Comparison of ENCODE assay signal across 8 cellular contexts in the genomic region with DNA sequence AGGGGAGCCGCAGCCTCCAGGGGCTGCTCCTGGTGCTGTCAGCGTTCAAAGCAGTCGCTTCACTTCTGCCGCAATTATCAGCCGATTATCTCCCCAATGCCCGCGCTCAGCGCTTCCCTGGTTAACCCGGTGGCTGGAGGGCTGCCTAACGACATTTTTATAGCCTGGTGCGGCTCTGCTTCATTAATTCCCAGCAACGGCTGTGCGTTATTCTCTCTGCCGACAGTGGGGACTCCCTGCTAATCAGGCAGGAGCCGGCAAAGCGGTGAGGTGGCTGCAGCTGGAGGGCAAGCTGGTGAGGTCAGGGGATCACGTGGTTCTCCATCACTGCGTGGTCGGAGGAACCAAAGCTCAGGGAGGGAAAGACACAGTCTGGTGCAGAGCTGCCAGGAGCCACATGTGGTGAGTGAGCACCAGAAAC.
DNase-seq lines count a peak whose midpoint lies in the region; ATAC-seq and TF ChIP-seq lines count a peak whose summit lies in the region.

No MANE protein-coding gene starts in this region.

- H3K9me3 ChIP-seq in BLaER1 treated with 17β-estradiol and CSF1 and Interleukin-3, amounts not matched to agents 10 nM and 100 nM (replicated peaks in 1 of 11), result peaks cover 0 to 21% (median 8%) of the 10 kb centered on the region in 11 experiments; a peak in 10 of 22 replicates
- no peaks in the 10 kb centered on the region for H3K9me3 ChIP-seq in lower lobe of right lung

- DNase-seq in H7, result peak; percentile 56
- DNase-seq in NCI-H748 (lab: John Stamatoyannopoulos, UW; ENCODE audit: unreplicated experiment), result peak; percentile 85
- DNase-seq in hypothalamus (lab: John Stamatoyannopoulos, UW), result peak in 27 of 51 donors; percentile 3 to 54 (median 19)
- DNase-seq in lower lobe of right lung, result no peak
- DNase-seq in hippocampal formation (lab: John Stamatoyannopoulos, UW), result no peak
- no peak for DNase-seq in immature natural killer cell

- ATAC-seq in HG03457 (IDR thresholded peaks at IDR 0.05; ENCODE audit: unreplicated experiment) (no peak), lower lobe of right lung (no peak)

- peaks cover 6 to 29% (median 19%) of the 10 kb centered on the region in 10 experiments; a peak in 14 of 20 replicates for H3K4me1 ChIP-seq in BLaER1 treated with 17β-estradiol and CSF1 and Interleukin-3, amounts not matched to agents 10 nM and 100 nM
- no peaks in the 10 kb centered on the region for H3K4me1 ChIP-seq in lower lobe of right lung

- H3K4me3 ChIP-seq in BLaER1 treated with 17β-estradiol and CSF1 and Interleukin-3, amounts not matched to agents 10 nM and 100 nM, result peak overlapping the region in 4 of 10 experiments; percentile 10 to 39 (median 22); a peak in 6 of 20 replicates
- peak overlapping the region; percentile 26 for H3K4me3 ChIP-seq in H7 (ENCODE audit: insufficient read depth, low read depth, low read length)
- H3K4me3 ChIP-seq in lower lobe of right lung, result no peak overlapping the region

- H3K9ac ChIP-seq in BLaER1 treated with 17β-estradiol and CSF1 and Interleukin-3, amounts not matched to agents 10 nM and 100 nM, result peak overlapping the region in 5 of 11 experiments; percentile 15 to 56 (median 50); a peak in 8 of 22 replicates

- H3K4me3 Mint-ChIP-seq in immature natural killer cell, result no peak overlapping the region

- H3K27me3 ChIP-seq in BLaER1 treated with 17β-estradiol and CSF1 and Interleukin-3, amounts not matched to agents 10 nM and 100 nM, result peaks cover 0 to 11% (median 0%) of the 10 kb centered on the region in 11 experiments; a peak in 6 of 22 replicates
- no peaks in the 10 kb centered on the region; the same call in 1 of the 2 replicates for H3K27me3 ChIP-seq in H7 (ENCODE audit: control insufficient read depth, insufficient read depth, low read length)
- H3K27me3 ChIP-seq in lower lobe of right lung (ENCODE audit: low read depth), result peaks cover 27% of the 10 kb centered on the region

- H3K36me3 Mint-ChIP-seq in immature natural killer cell, result no peaks in the 10 kb centered on the region

- H3K4me2 ChIP-seq in BLaER1 treated with 17β-estradiol and CSF1 and Interleukin-3, amounts not matched to agents 10 nM and 100 nM, result peak overlapping the region; percentile 60 to 90 (median 74)

- intact Hi-C loops in lower lobe of right lung (cut with DNase I), result no loop called here

- TF ChIP-seq CTCF in lower lobe of right lung (IDR thresholded peaks at IDR 0.05), result no peak

- no peak overlapping the region for H3K27ac Mint-ChIP-seq in immature natural killer cell

- H4K20me1 ChIP-seq in BLaER1 treated with 17β-estradiol and CSF1 and Interleukin-3, amounts not matched to agents 10 nM and 100 nM, result no peaks in the 10 kb centered on the region

- H3K4me1 Mint-ChIP-seq in immature natural killer cell, result no peaks in the 10 kb centered on the region

- H3K27ac ChIP-seq in BLaER1 treated with 17β-estradiol and CSF1 and Interleukin-3, amounts not matched to agents 10 nM and 100 nM, result peak overlapping the region in 2 of 11 experiments; percentile 28 to 41; a peak in 2 of 22 replicates
- no peak overlapping the region for H3K27ac ChIP-seq in lower lobe of right lung

- peaks cover 2 to 10% (median 9%) of the 10 kb centered on the region in 3 donors for H3K27me3 Mint-ChIP-seq in immature natural killer cell (ENCODE audit: low read depth in 3 of 3)

- no peaks in the 10 kb centered on the region for H3K36me3 ChIP-seq in BLaER1 treated with 17β-estradiol and CSF1 and Interleukin-3, amounts not matched to agents 10 nM and 100 nM
- H3K36me3 ChIP-seq in H7 (replicated peaks; ENCODE audit: control insufficient read depth, insufficient read depth, low read length) (no peaks in the 10 kb centered on the region), lower lobe of right lung (no peaks in the 10 kb centered on the region)

- H3K9me3 Mint-ChIP-seq in immature natural killer cell, result no peaks in the 10 kb centered on the region

Comparison
In these comparisons a context has a peak if more than half of its experiments do, and no peak if none do; other contexts are left out.
1. DNase-seq: peak in H7 (single experiment), NCI-H748 (single experiment) and hypothalamus (27 of 51); none in lower lobe of right lung (single experiment), hippocampal formation (0 of 2) and immature natural killer cell (0 of 3).